ENCODE assay signal across 8 cellular contexts in the genomic region with DNA sequence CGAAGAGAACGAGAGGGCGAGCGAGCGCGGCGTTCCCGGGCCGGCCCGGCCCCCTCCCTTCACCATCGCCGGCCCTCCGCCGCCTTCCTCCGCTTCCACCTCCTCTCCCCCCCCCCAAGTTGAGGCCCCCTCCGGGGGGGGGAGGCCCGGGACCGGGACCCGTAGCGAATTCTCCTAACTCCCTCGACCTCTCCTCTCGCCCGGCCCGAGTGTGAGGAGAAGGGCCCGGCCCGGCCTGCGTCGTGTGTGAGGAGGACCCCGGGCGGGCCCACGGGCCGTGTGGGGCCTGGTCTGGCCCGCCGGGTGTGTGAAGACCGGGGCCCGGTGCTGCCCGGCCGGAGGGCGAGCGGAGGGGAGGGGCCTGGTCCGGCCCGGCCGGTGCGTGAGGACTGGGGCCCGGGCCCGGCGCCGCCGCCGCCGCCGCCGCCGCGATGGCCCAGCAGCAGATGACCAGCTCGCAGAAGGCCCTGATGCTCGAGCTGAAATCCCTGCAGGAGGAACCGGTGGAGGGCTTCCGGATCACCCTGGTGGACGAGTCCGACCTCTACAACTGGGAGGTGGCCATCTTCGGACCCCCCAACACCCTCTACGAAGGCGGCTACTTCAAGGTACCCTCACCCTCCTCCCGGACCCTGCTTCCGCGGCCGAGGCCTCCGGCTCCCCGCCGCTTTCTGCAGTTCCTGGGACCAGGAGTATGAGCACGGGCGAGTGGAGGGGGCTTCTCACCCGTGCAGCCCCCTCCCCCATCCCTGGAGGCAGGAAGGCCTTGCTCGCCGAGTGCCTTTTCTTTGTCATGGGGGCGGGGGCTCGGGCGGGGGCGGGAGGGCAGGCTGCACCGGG. TPM values are rescaled to one million over a fixed set of nuclear protein-coding genes. Genes with fewer than 3 reads are reported as not detected.
A peak's percentile ranks its signal among the peaks of the same experiment; 100 is the strongest.
DNase-seq lines count a peak whose midpoint lies in the region; ATAC-seq and TF ChIP-seq lines count a peak whose summit lies in the region.

No MANE protein-coding gene starts in this region.

- ATAC-seq in HG02884 (IDR thresholded peaks at IDR 0.05; ENCODE audit: unreplicated experiment): peak; percentile 15

- H3K27ac Mint-ChIP-seq in endodermal cell: peak overlapping the region; percentile 89

- peaks cover 21% of the 10 kb centered on the region for H3K4me1 Mint-ChIP-seq in endodermal cell

- DNase-seq in 8988T (peak; percentile 75), NCI-H510A treated with DMSO at 0.1 percent for 48 hours (lab: John Stamatoyannopoulos, UW) (peak; percentile 13), endodermal cell (peak; percentile 90), midbrain (lab: John Stamatoyannopoulos, UW) (peak; percentile 70)
- DNase-seq in activated CD8-positive, alpha-beta memory T cell treated with anti-CD3 and anti-CD28 coated beads, Interleukin-2, amount 50 U/mL, for 4 hours: peak; percentile 42
- peak; percentile 7 for DNase-seq in stimulated activated CD8-positive, alpha-beta memory T cell treated with anti-CD3 and anti-CD28 coated beads, Interleukin-4, amount 100 ng/mL, for 24 hours (ENCODE audit: low read depth)

- H3K27me3 ChIP-seq in endodermal cell (ENCODE audit: control insufficient read depth, insufficient read depth, low read length, poor library complexity, severe bottlenecking): no peaks in the 10 kb centered on the region

- peaks cover 2% of the 10 kb centered on the region for H3K36me3 Mint-ChIP-seq in endodermal cell (ENCODE audit: low read depth)

- H3K4me3 Mint-ChIP-seq in endodermal cell: peak overlapping the region; percentile 82

- no peaks in the 10 kb centered on the region for H3K9me3 ChIP-seq in endodermal cell (ENCODE audit: control insufficient read depth, low read length)

- H3K9ac ChIP-seq in endodermal cell (ENCODE audit: extremely low read depth, low read length, poor library complexity, severe bottlenecking): peak overlapping the region; percentile 92

- no peaks in the 10 kb centered on the region for H3K36me3 ChIP-seq in endodermal cell (ENCODE audit: control insufficient read depth, insufficient read depth, low read length)

- peaks cover 6% of the 10 kb centered on the region for H3K4me1 ChIP-seq in endodermal cell (ENCODE audit: control insufficient read depth, insufficient read depth, low read length)

- 0% methylated on average over 26 to 80 of the region's 81 CpGs for WGBS in endodermal cell (ENCODE audit: insufficient coverage in 1 of 2, insufficient read length in 1 of 2), 2 experiments

- TF ChIP-seq CTCF in GM12873 (IDR thresholded peaks at IDR 0.05; ENCODE audit: insufficient read depth, low read depth, low read length, missing control alignments) (peak; percentile 41), endodermal cell (conservative IDR thresholded peaks at IDR 0.05) (peak; percentile 63)

- H3K27ac ChIP-seq in endodermal cell (ENCODE audit: low read depth, low read length): peak overlapping the region; percentile 97

- no peaks in the 10 kb centered on the region for H3K27me3 Mint-ChIP-seq in endodermal cell (ENCODE audit: insufficient read depth)

- peak overlapping the region; percentile 100 for H3K4me3 ChIP-seq in endodermal cell (ENCODE audit: low read length)

- H3K9me3 Mint-ChIP-seq in endodermal cell: no peaks in the 10 kb centered on the region

RNA-seq across cellular contexts. Expression of a gene that starts 0.6 kb away (rescaled TPM):
- total RNA-seq in endodermal cell: 10 to 100 TPM; 66.4 to 74.4 TPM
- polyA plus RNA-seq in endodermal cell (2013, experiment 1 of 2): 76.7 TPM
- polyA plus RNA-seq in endodermal cell (2013, experiment 2 of 2): 71.0 TPM

RNA-seq across cellular contexts. Expression of a gene that starts 22.2 kb away (rescaled TPM):
- not detected for total RNA-seq in endodermal cell
- not detected for polyA plus RNA-seq in endodermal cell (2013, experiment 1 of 2)
- polyA plus RNA-seq in endodermal cell (2013, experiment 2 of 2): not detected

Comparison
In these comparisons a context has a peak if more than half of its experiments do, and no peak if none do; other contexts are left out.
1. Peak in every context shown above with its lines: DNase-seq, ATAC-seq, H3K4me3 ChIP-seq and H3K27ac ChIP-seq.
2. DNase-seq: peak in every context shown above with its lines; median percentile 90 in endodermal cell; 75 in 8988T; 70 in midbrain; 42 in activated CD8-positive, alpha-beta memory T cell treated with anti-CD3 and anti-CD28 coated beads, Interleukin-2, amount 50 U/mL, for 4 hours; 13 in NCI-H510A treated with DMSO at 0.1 percent for 48 hours; 7 in stimulated activated CD8-positive, alpha-beta memory T cell treated with anti-CD3 and anti-CD28 coated beads, Interleukin-4, amount 100 ng/mL, for 24 hours.